42 cellular contexts compared by ENCODE assay signal in genomic region chr11:112237451-112237850, GRCh38. TPM values are rescaled to one million over a fixed set of nuclear protein-coding genes. Genes with fewer than 3 reads are reported as not detected.
"Had no signal": no experiment of that assay in that cellular context is flagged by ENCODE, and none has a peak within 500 bp of the region (broad histone marks: within the 10 kb centered on the region; RNA-seq: fewer than 3 reads in every experiment).

No MANE protein-coding gene starts in this region.

- H3K27me3 Mint-ChIP-seq: activated CD4-positive, alpha-beta memory T cell treated with anti-CD3 and anti-CD28 coated beads for 36 hours; activated CD4-positive, alpha-beta T cell treated with anti-CD3 and anti-CD28 coated beads for 36 hours; activated CD4-positive, alpha-beta T cell treated with anti-CD3 and anti-CD28 coated beads, Interleukin-2, amount 10 ng/mL, durations not matched to agents 24 days and 14 days; activated CD8-positive, alpha-beta memory T cell treated with anti-CD3 and anti-CD28 coated beads, Interleukin-2, amount 10 ng/mL, durations not matched to agents 7 days and 5 days; activated naive CD4-positive, alpha-beta T cell treated with anti-CD3 and anti-CD28 coated beads, Interleukin-2, amount 50 U/mL, for 24 hours; activated naive CD8-positive, alpha-beta T cell treated with anti-CD3 and anti-CD28 coated beads for 36 hours; activated naive CD8-positive, alpha-beta T cell treated with anti-CD3 and anti-CD28 coated beads, Interleukin-2, amount 50 U/mL, for 24 hours; T-helper 17 cell had no signal

- H3K4me3 Mint-ChIP-seq: activated CD4-positive, alpha-beta memory T cell treated with anti-CD3 and anti-CD28 coated beads for 36 hours; activated CD4-positive, alpha-beta T cell treated with anti-CD3 and anti-CD28 coated beads for 36 hours; activated CD4-positive, alpha-beta T cell treated with anti-CD3 and anti-CD28 coated beads, Interleukin-2, amount 10 ng/mL, durations not matched to agents 24 days and 14 days; activated CD8-positive, alpha-beta memory T cell treated with anti-CD3 and anti-CD28 coated beads, Interleukin-2, amount 10 ng/mL, durations not matched to agents 7 days and 5 days; activated CD8-positive, alpha-beta T cell treated with anti-CD3 and anti-CD28 coated beads, Interleukin-2, amount 10 ng/mL, durations not matched to agents 7 days and 5 days; activated naive CD4-positive, alpha-beta T cell treated with anti-CD3 and anti-CD28 coated beads for 36 hours; activated naive CD4-positive, alpha-beta T cell treated with anti-CD3 and anti-CD28 coated beads, Interleukin-2, amount 50 U/mL, for 24 hours; activated naive CD8-positive, alpha-beta T cell treated with anti-CD3 and anti-CD28 coated beads for 36 hours; activated naive CD8-positive, alpha-beta T cell treated with anti-CD3 and anti-CD28 coated beads, Interleukin-2, amount 50 U/mL, for 24 hours; activated T-helper 1 cell treated with anti-CD3 and anti-CD28 coated beads, Interleukin-12 subunit alpha, Interleukin-12 subunit beta, Interleukin-2, Interleukin-4 antibody, amounts not matched to agents 30 ng/mL and 10 ng/mL and 1 ng/mL, durations not matched to agents 14 hours and 24 hours and 36 hours; T-helper 17 cell; T-helper 2 cell treated with Interferon-gamma antibody and Interleukin-4, amounts not matched to agents 5 μg/mL and 100 μg/mL, for 36 hours had no signal

- H3K9me3 ChIP-seq: adrenal gland, body of pancreas, breast epithelium, colonic mucosa, esophagus squamous epithelium, gastroesophageal sphincter, heart right ventricle had no signal

- H3K27ac Mint-ChIP-seq: activated CD4-positive, alpha-beta memory T cell treated with anti-CD3 and anti-CD28 coated beads for 36 hours; activated CD4-positive, alpha-beta T cell treated with anti-CD3 and anti-CD28 coated beads for 36 hours; activated CD4-positive, alpha-beta T cell treated with anti-CD3 and anti-CD28 coated beads, Interleukin-2, amount 10 ng/mL, durations not matched to agents 24 days and 14 days; activated CD8-positive, alpha-beta memory T cell treated with anti-CD3 and anti-CD28 coated beads, Interleukin-2, amount 10 ng/mL, durations not matched to agents 7 days and 5 days; activated CD8-positive, alpha-beta T cell treated with anti-CD3 and anti-CD28 coated beads, Interleukin-2, amount 10 ng/mL, durations not matched to agents 7 days and 5 days; activated naive CD4-positive, alpha-beta T cell treated with anti-CD3 and anti-CD28 coated beads for 36 hours; activated naive CD4-positive, alpha-beta T cell treated with anti-CD3 and anti-CD28 coated beads, Interleukin-2, amount 50 U/mL, for 24 hours; activated naive CD8-positive, alpha-beta T cell treated with anti-CD3 and anti-CD28 coated beads for 36 hours; activated naive CD8-positive, alpha-beta T cell treated with anti-CD3 and anti-CD28 coated beads, Interleukin-2, amount 50 U/mL, for 24 hours; activated T-helper 1 cell treated with anti-CD3 and anti-CD28 coated beads, Interleukin-12 subunit alpha, Interleukin-12 subunit beta, Interleukin-2, Interleukin-4 antibody, amounts not matched to agents 30 ng/mL and 10 ng/mL and 1 ng/mL, durations not matched to agents 14 hours and 24 hours and 36 hours; activated T-helper 2 cell treated with anti-CD3 and anti-CD28 coated beads, Interferon-gamma antibody, Interleukin-2, Interleukin-4, amounts not matched to agents 10 μg/mL and 5 μg/mL and 100 μg/mL, durations not matched to agents 14 hours and 24 hours and 36 hours; T-helper 17 cell; T-helper 2 cell treated with Interferon-gamma antibody and Interleukin-4, amounts not matched to agents 5 μg/mL and 100 μg/mL, for 36 hours had no signal

- FAIRE-seq: endothelial cell of umbilical vein had no signal

- DNase-seq: activated CD4-positive, alpha-beta memory T cell treated with anti-CD3 and anti-CD28 coated beads for 36 hours; activated CD4-positive, alpha-beta T cell treated with anti-CD3 and anti-CD28 coated beads for 36 hours; activated CD4-positive, alpha-beta T cell treated with anti-CD3 and anti-CD28 coated beads, Interleukin-2, amount 10 ng/mL, durations not matched to agents 24 days and 14 days; activated CD4-positive, CD25-positive, alpha-beta regulatory T cell; activated CD4-positive, CD25-positive, alpha-beta regulatory T cell treated with anti-CD3 and anti-CD28 coated beads, Interleukin-2, amount 50 U/mL, for 72 hours; activated CD8-positive, alpha-beta memory T cell treated with anti-CD3 and anti-CD28 coated beads, Interleukin-2, amount 10 ng/mL, durations not matched to agents 7 days and 5 days; activated CD8-positive, alpha-beta memory T cell treated with anti-CD3 and anti-CD28 coated beads, Interleukin-2, amount 50 U/mL, for 4 hours; activated CD8-positive, alpha-beta T cell treated with anti-CD3 and anti-CD28 coated beads, Interleukin-2, amount 10 ng/mL, durations not matched to agents 7 days and 5 days; activated effector memory CD4-positive, alpha-beta T cell treated with anti-CD3 and anti-CD28 coated beads, Interleukin-2, amount 50 U/mL, for 16 hours; activated naive CD4-positive, alpha-beta T cell treated with anti-CD3 and anti-CD28 coated beads for 36 hours; activated naive CD8-positive, alpha-beta T cell treated with anti-CD3 and anti-CD28 coated beads for 36 hours; activated naive CD8-positive, alpha-beta T cell treated with anti-CD3 and anti-CD28 coated beads, Interleukin-2, amount 50 U/mL, for 24 hours; activated T-cell treated with anti-CD3 and anti-CD28 coated beads, Interleukin-2, amount 50 U/mL, for 1 hour; activated T-cell treated with anti-CD3 and anti-CD28 coated beads, Interleukin-2, amount 50 U/mL, for 48 hours; adrenal gland; amygdala; aorta; body of pancreas; central memory CD4-positive, alpha-beta T cell; cerebellar nuclear complex; colonic mucosa; effector CD8-positive, alpha-beta T cell; esophagus squamous epithelium; foreskin melanocyte; heart right ventricle; T-helper 17 cell; T1000 had no signal

- H3K36me3 ChIP-seq: breast epithelium had no signal

- H3K27ac ChIP-seq: adrenal gland, body of pancreas, breast epithelium, cardiac muscle cell, colonic mucosa, epithelial cell of prostate, esophagus squamous epithelium, gastroesophageal sphincter, heart right ventricle had no signal

- H3K4me1 ChIP-seq: body of pancreas, colonic mucosa, gastroesophageal sphincter had no signal

- ATAC-seq: activated CD4-positive, alpha-beta T cell treated with anti-CD3 and anti-CD28 coated beads for 36 hours; activated CD8-positive, alpha-beta memory T cell treated with anti-CD3 and anti-CD28 coated beads, Interleukin-2, amount 10 ng/mL, durations not matched to agents 7 days and 5 days; activated CD8-positive, alpha-beta T cell treated with anti-CD3 and anti-CD28 coated beads, Interleukin-2, amount 10 ng/mL, durations not matched to agents 7 days and 5 days; activated naive CD8-positive, alpha-beta T cell treated with anti-CD3 and anti-CD28 coated beads, Interleukin-2, amount 50 U/mL, for 24 hours; body of pancreas; gastroesophageal sphincter; heart right ventricle; T-helper 17 cell had no signal

- H3K4me3 ChIP-seq: adrenal gland, body of pancreas, breast epithelium, cardiac muscle cell, colonic mucosa, esophagus squamous epithelium, gastroesophageal sphincter, heart right ventricle had no signal

- H3K9me3 Mint-ChIP-seq: activated CD4-positive, alpha-beta memory T cell treated with anti-CD3 and anti-CD28 coated beads for 36 hours; activated CD4-positive, alpha-beta T cell treated with anti-CD3 and anti-CD28 coated beads, Interleukin-2, amount 10 ng/mL, durations not matched to agents 24 days and 14 days; activated naive CD4-positive, alpha-beta T cell treated with anti-CD3 and anti-CD28 coated beads for 36 hours; activated naive CD4-positive, alpha-beta T cell treated with anti-CD3 and anti-CD28 coated beads, Interleukin-2, amount 50 U/mL, for 24 hours; activated naive CD8-positive, alpha-beta T cell treated with anti-CD3 and anti-CD28 coated beads for 36 hours; activated naive CD8-positive, alpha-beta T cell treated with anti-CD3 and anti-CD28 coated beads, Interleukin-2, amount 50 U/mL, for 24 hours; activated T-helper 1 cell treated with anti-CD3 and anti-CD28 coated beads, Interleukin-12 subunit alpha, Interleukin-12 subunit beta, Interleukin-2, Interleukin-4 antibody, amounts not matched to agents 30 ng/mL and 10 ng/mL and 1 ng/mL, durations not matched to agents 14 hours and 24 hours and 36 hours; activated T-helper 2 cell treated with anti-CD3 and anti-CD28 coated beads, Interferon-gamma antibody, Interleukin-2, Interleukin-4, amounts not matched to agents 10 μg/mL and 5 μg/mL and 100 μg/mL, durations not matched to agents 14 hours and 24 hours and 36 hours; T-helper 2 cell treated with Interferon-gamma antibody and Interleukin-4, amounts not matched to agents 5 μg/mL and 100 μg/mL, for 36 hours had no signal

- H3K27me3 ChIP-seq: adrenal gland, body of pancreas, breast epithelium, cardiac muscle cell, colonic mucosa, esophagus squamous epithelium, gastroesophageal sphincter, heart right ventricle had no signal

- H3K4me1 Mint-ChIP-seq: activated CD4-positive, alpha-beta T cell treated with anti-CD3 and anti-CD28 coated beads for 36 hours; activated CD4-positive, alpha-beta T cell treated with anti-CD3 and anti-CD28 coated beads, Interleukin-2, amount 10 ng/mL, durations not matched to agents 24 days and 14 days; activated CD8-positive, alpha-beta memory T cell treated with anti-CD3 and anti-CD28 coated beads, Interleukin-2, amount 10 ng/mL, durations not matched to agents 7 days and 5 days; activated naive CD4-positive, alpha-beta T cell treated with anti-CD3 and anti-CD28 coated beads, Interleukin-2, amount 50 U/mL, for 24 hours; activated naive CD8-positive, alpha-beta T cell treated with anti-CD3 and anti-CD28 coated beads for 36 hours had no signal

RNA-seq across cellular contexts. Expression of gene PLET1, which starts 23.2 kb away (rescaled TPM):
- total RNA-seq: activated CD4-positive, alpha-beta memory T cell treated with anti-CD3 and anti-CD28 coated beads for 36 hours; activated CD4-positive, alpha-beta T cell treated with anti-CD3 and anti-CD28 coated beads for 36 hours; activated CD4-positive, alpha-beta T cell treated with anti-CD3 and anti-CD28 coated beads, Interleukin-2, amount 10 ng/mL, durations not matched to agents 24 days and 14 days; activated CD8-positive, alpha-beta memory T cell treated with anti-CD3 and anti-CD28 coated beads for 36 hours; activated CD8-positive, alpha-beta memory T cell treated with anti-CD3 and anti-CD28 coated beads, Interleukin-2, amount 10 ng/mL, durations not matched to agents 7 days and 5 days; activated CD8-positive, alpha-beta T cell treated with anti-CD3 and anti-CD28 coated beads, Interleukin-2, amount 10 ng/mL, durations not matched to agents 7 days and 5 days; activated naive CD4-positive, alpha-beta T cell treated with anti-CD3 and anti-CD28 coated beads for 36 hours; activated naive CD8-positive, alpha-beta T cell treated with anti-CD3 and anti-CD28 coated beads for 36 hours; activated T-helper 1 cell treated with anti-CD3 and anti-CD28 coated beads, Interleukin-12 subunit alpha, Interleukin-12 subunit beta, Interleukin-2, Interleukin-4 antibody, amounts not matched to agents 30 ng/mL and 10 ng/mL and 1 ng/mL, durations not matched to agents 14 hours and 24 hours and 36 hours; activated T-helper 2 cell treated with anti-CD3 and anti-CD28 coated beads, Interferon-gamma antibody, Interleukin-2, Interleukin-4, amounts not matched to agents 10 μg/mL and 5 μg/mL and 100 μg/mL, durations not matched to agents 14 hours and 24 hours and 36 hours; adrenal gland; aorta; body of pancreas; breast epithelium; cardiac muscle cell; colonic mucosa; dermis microvascular lymphatic vessel endothelial cell; endothelial cell of umbilical vein; esophagus squamous epithelium; fibroblast of lung; fibroblast of villous mesenchyme; gastroesophageal sphincter; glomerular endothelial cell; heart right ventricle; T-helper 17 cell had no signal
- polyA plus RNA-seq: adrenal gland, aorta, cardiac muscle cell, endothelial cell of umbilical vein, esophagus, fibroblast of lung, heart right ventricle had no signal
